Comparison of ENCODE assay signal across 8 cellular contexts in the genomic region with DNA sequence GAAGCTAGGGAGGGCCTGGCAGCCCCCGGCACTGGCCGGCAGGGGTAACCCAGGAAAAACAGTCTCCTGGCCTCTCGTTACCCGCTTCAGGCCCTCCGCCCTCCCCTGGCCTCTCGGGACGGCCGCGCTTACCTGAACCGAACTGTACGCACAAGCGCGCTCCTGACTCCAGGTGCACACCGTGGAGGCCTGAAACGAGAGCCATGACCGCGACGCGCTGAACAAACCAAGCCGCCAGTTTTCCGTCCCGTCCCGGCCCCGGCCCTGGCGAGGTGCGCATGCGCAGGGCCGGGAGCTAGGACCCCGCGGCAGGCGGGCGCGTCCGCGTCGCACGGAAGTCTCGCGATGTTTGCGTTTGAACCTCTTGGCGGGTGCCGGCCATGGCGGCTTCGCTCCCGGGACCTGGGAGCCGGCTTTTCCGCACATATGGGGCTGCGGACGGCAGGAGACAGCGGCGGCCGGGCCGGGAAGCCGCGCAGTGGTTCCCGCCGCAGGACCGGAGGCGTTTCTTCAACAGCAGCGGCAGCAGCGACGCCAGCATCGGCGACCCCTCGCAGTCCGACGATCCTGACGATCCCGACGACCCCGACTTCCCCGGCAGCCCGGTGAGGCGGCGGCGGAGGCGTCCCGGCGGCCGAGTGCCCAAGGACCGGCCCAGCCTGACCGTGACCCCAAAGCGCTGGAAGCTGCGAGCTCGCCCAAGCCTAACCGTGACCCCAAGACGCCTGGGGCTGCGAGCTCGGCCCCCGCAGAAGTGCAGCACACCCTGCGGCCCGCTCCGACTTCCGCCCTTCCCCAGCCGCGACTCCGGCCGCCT. TPM values are rescaled to one million over a fixed set of nuclear protein-coding genes. Genes with fewer than 3 reads are reported as not detected.
A peak's percentile ranks its signal among the peaks of the same experiment; 100 is the strongest.
DNase-seq lines count a peak whose midpoint lies in the region; ATAC-seq and TF ChIP-seq lines count a peak whose summit lies in the region.

Gene HASPIN (plus strand): TSS at position 348 of the 817 bp plus-strand sequence. CDS start 33 bp downstream, at position 381.

- H2BK15ac ChIP-seq in IMR-90 (ENCODE audit: low read depth, low read length), result peak within 1 kb of the TSS; percentile 86; the same call in 1 of the 3 replicates

- peak within 1 kb of the TSS; percentile 98 for H3K4ac ChIP-seq in IMR-90 (ENCODE audit: low read depth, low read length)

- no peaks in the 10 kb centered on the region for H3K27me3 ChIP-seq in IMR-90 (ENCODE audit: control insufficient read depth, insufficient read depth, low read length)
- H3K27me3 ChIP-seq in muscle layer of colon (ENCODE audit: control insufficient read depth in 1 of 2, insufficient read depth in 2 of 2, low read length in 2 of 2), result no peaks in the 10 kb centered on the region

- peak within 1 kb of the TSS; percentile 98 for H2BK5ac ChIP-seq in IMR-90 (ENCODE audit: low read depth, low read length, poor library complexity, severe bottlenecking)

- peaks cover 19% of the 10 kb centered on the region for H3K4me1 ChIP-seq in IMR-90 (ENCODE audit: control insufficient read depth, insufficient read depth, low read length)
- peaks cover 15% of the 10 kb centered on the region for H3K4me1 ChIP-seq in muscle layer of colon (ENCODE audit: insufficient read depth, low read length)

- in situ Hi-C loops in IMR-90 (cut with MboI; ENCODE audit: low sequenced_read_pairs), result no loop called here

- no peaks in the 10 kb centered on the region; the same call in 1 of the 2 replicates for H3K36me3 ChIP-seq in IMR-90 (ENCODE audit: control insufficient read depth, insufficient read depth, low read length)
- peaks cover 3% of the 10 kb centered on the region for H3K36me3 ChIP-seq in muscle layer of colon (ENCODE audit: insufficient read depth, low read length)

- H3K9me3 ChIP-seq in IMR-90 (ENCODE audit: control insufficient read depth, insufficient read depth, low read length) (no peaks in the 10 kb centered on the region), muscle layer of colon (ENCODE audit: low read length) (no peaks in the 10 kb centered on the region)

- H2AK9ac ChIP-seq in IMR-90 (replicated peaks; ENCODE audit: low read depth, low read length, poor library complexity), result peak within 1 kb of the TSS; percentile 90

- H3K27ac ChIP-seq in IMR-90 (ENCODE audit: insufficient read depth, low read length), result peak within 1 kb of the TSS; percentile 98
- peak within 1 kb of the TSS; percentile 90 for H3K27ac ChIP-seq in muscle layer of colon (ENCODE audit: low read depth, low read length)

- H3K9ac ChIP-seq in IMR-90 (ENCODE audit: low read depth, low read length) (peak within 1 kb of the TSS; percentile 98), muscle layer of colon (ENCODE audit: low read length) (peak within 1 kb of the TSS; percentile 79)

- peak within 1 kb of the TSS; percentile 98 for H2AFZ ChIP-seq in IMR-90 (replicated peaks; ENCODE audit: low read length, poor library complexity)

- peak within 1 kb of the TSS; percentile 98 for H3K14ac ChIP-seq in IMR-90 (replicated peaks; ENCODE audit: low read depth, low read length)

- 1% methylated on average over 73 of the region's 98 CpGs; no CpG with 5 or more reads in 1 of the 2 experiments for WGBS in IMR-90 (ENCODE audit: extremely low coverage in 2 of 2, insufficient read length in 1 of 2), 2 experiments

- ATAC-seq in GM21528 (IDR thresholded peaks at IDR 0.05; ENCODE audit: low FRiP score, unreplicated experiment) (peak; percentile 79), IMR-90 (ENCODE audit: low read depth) (peak; percentile 81)

- H2BK120ac ChIP-seq in IMR-90 (ENCODE audit: low read depth, low read length), result peak within 1 kb of the TSS; percentile 73; the same call in 1 of the 2 replicates

- H3K56ac ChIP-seq in IMR-90 (ENCODE audit: extremely low read depth, insufficient read depth, low read length), result peak within 1 kb of the TSS; percentile 88

- H4K91ac ChIP-seq in IMR-90 (ENCODE audit: insufficient read depth, low read depth, low read length), result peak within 1 kb of the TSS; percentile 99

- BruUV-seq in IMR-90 (replicated peaks; lab: Mats Ljungman, UMichigan), result no TSS peak

- peak; percentile 66 for DNase-seq in DMS114 treated with DMSO at 0.1 percent for 48 hours (lab: John Stamatoyannopoulos, UW; ENCODE audit: unreplicated experiment)
- DNase-seq in IMR-90, result peak; percentile 84
- DNase-seq in OCI-M2 (lab: John Stamatoyannopoulos, UW; ENCODE audit: unreplicated experiment), result peak; percentile 72
- peak; percentile 92 for DNase-seq in activated T-cell treated with anti-CD3 and anti-CD28 coated beads, Interleukin-2, amount 50 U/mL, for 1 hour
- peak; percentile 94 to 98 for DNase-seq in erythroblast (lab: John Stamatoyannopoulos, UW)
- peak; percentile 82 for DNase-seq in stimulated activated CD8-positive, alpha-beta memory T cell treated with anti-CD3 and anti-CD28 coated beads, Interleukin-7, amount 100 ng/mL, for 24 hours (ENCODE audit: low read depth)

- H3K79me1 ChIP-seq in IMR-90 (ENCODE audit: low read depth in 1 of 2, low read length in 2 of 2), result peaks cover 20 to 58% of the 10 kb centered on the region in 2 experiments

- peak within 1 kb of the TSS; percentile 92 to 100 for H4K8ac ChIP-seq in IMR-90 (ENCODE audit: low read depth in 2 of 2, low read length in 2 of 2)

- H3K18ac ChIP-seq in IMR-90 (ENCODE audit: low read depth, low read length), result peak within 1 kb of the TSS; percentile 98

- peak within 1 kb of the TSS; percentile 95 for H3K23ac ChIP-seq in IMR-90 (ENCODE audit: low read depth, low read length)

- peaks cover 16% of the 10 kb centered on the region for H4K20me1 ChIP-seq in IMR-90 (ENCODE audit: insufficient read depth, low read length)

- peak within 1 kb of the TSS; percentile 98 for H4K5ac ChIP-seq in IMR-90 (ENCODE audit: low read depth, low read length)

- CTCF ChIA-PET in IMR-90 (lab: Yijun Ruan, JAX), result interaction anchor here (1.4 kb wide), 1 partner anchor 14 kb away, joined by 9 read pairs; no protein-coding TSS in a partner anchor

- dilution Hi-C loops in IMR-90 (cut with HindIII; ENCODE audit: low sequenced_read_pairs, unreplicated experiment), result no loop called here

- H3K4me2 ChIP-seq in IMR-90 (ENCODE audit: low read depth, low read length), result peak within 1 kb of the TSS; percentile 97

- TF ChIP-seq RAD21 in IMR-90 (IDR thresholded peaks at IDR 0.05; ENCODE audit: low read length), result no peak

- intact Hi-C loops in IMR-90 (cut with micrococcal nuclease), result loop anchor here (5.0 kb wide), 2 partner anchors 41 to 56 kb away; partner anchors contain the start of genes EMC6 and TAX1BP3

- TF ChIP-seq POLR2A in IMR-90 (IDR thresholded peaks at IDR 0.05; ENCODE audit: low read depth, low read length), result no peak; the same call in 1 of the 2 replicates
- peak; percentile 82 for TF ChIP-seq POLR2A in erythroblast (IDR thresholded peaks at IDR 0.05; ENCODE audit: low read length)

- H2BK20ac ChIP-seq in IMR-90 (ENCODE audit: low read depth, low read length), result 0 out of 2 replicates have a peak within 1 kb of the TSS, but pooled peaks have one; percentile 41

- H2AK5ac ChIP-seq in IMR-90 (ENCODE audit: low read depth, low read length), result peak within 1 kb of the TSS; percentile 90

- TF ChIP-seq CTCF in IMR-90 (conservative IDR thresholded peaks at IDR 0.05; ENCODE audit: low read depth, low read length), result peak; percentile 19; the same call in 1 of the 2 replicates

- POLR2A ChIA-PET in IMR-90 (lab: Charles Lee; ENCODE audit: unreplicated experiment), result no interaction called here

- H3K9me1 ChIP-seq in IMR-90 (ENCODE audit: insufficient read depth, low read length), result peaks cover 5% of the 10 kb centered on the region; the same call in 1 of the 2 replicates

- peak within 1 kb of the TSS; percentile 94 for H3K4me3 ChIP-seq in IMR-90 (ENCODE audit: insufficient read depth, low read depth, low read length)
- H3K4me3 ChIP-seq in muscle layer of colon (ENCODE audit: low read depth in 1 of 2, low read length in 2 of 2), result peak within 1 kb of the TSS; percentile 96 to 97

TF ChIP-seq in IMR-90, 13 proteins besides CTCF, POLR2A, EP300 and RAD21:
- TF ChIP-seq MAZ (IDR thresholded peaks at IDR 0.05; ENCODE audit: borderline replicate concordance, low read depth, low read length), result peak; percentile 44; the same call in 1 of the 2 replicates
- peak; percentile 96 for TF ChIP-seq MXI1 (IDR thresholded peaks at IDR 0.05; ENCODE audit: borderline replicate concordance, low read depth, low read length)
- no peak for TF ChIP-seq RCOR1 (IDR thresholded peaks at IDR 0.05; ENCODE audit: insufficient replicate concordance, low read length)

RNA-seq across cellular contexts. Expression of gene HASPIN, which starts in this region (rescaled TPM):
- total RNA-seq in IMR-90 (2012; rRNA removed), result 3.9 and 4.3 TPM in 2 replicates
- 1.9 and 2.2 TPM in 2 replicates for polyA plus RNA-seq in IMR-90 (2012; rRNA removed)
- 0.88 and 1.1 TPM in 2 replicates for polyA plus RNA-seq in IMR-90 (2012; cell fraction: cytosol; rRNA removed)
- polyA plus RNA-seq in IMR-90 (2012; cell fraction: nucleus; rRNA removed; ENCODE audit: low replicate concordance), result 0.55 and 0.58 TPM in 2 replicates

Comparison
In these comparisons a context has a peak if more than half of its experiments do, and no peak if none do; other contexts are left out.
1. Peak in every context shown above with its lines: DNase-seq, ATAC-seq, H3K4me3 ChIP-seq and H3K27ac ChIP-seq.